In the genomic region with DNA sequence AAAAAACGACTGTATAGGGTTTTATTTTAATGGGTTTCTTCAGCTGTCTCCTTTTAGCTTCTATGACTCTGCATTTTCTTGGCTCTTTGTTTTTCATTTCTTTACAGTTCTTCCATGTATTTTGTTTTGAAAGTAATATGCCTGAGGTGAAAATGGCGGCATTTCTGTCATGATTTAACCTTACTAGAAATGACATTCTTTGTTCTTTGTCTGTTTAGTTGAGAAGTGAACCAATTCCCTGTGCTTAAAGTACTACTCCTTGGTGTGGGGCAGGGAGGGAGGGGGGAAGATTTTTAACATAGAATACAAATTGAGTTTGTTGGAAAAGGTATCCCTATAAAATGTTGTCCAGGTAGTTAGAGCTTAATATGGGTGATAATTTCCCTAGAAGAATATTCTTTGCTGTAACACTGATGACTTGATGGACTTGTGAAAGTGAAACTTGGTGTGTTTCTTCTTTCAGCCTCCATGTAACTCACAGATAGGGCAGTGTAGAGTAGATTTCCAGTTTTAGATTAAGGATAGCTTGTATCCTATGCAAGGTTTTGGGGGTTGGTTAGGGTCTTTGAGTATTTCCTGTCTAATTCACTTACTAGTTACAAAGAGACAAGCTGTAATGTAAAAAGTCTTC, we compare ENCODE assay signal across 1 cellular context.
TF ChIP-seq lines count a peak whose summit lies in the region.

No MANE protein-coding gene starts in this region.

TF ChIP-seq in IMR-90, 13 proteins besides CTCF, POLR2A, EP300 and RAD21 (continued from another document):
- TF ChIP-seq RFX5 (IDR thresholded peaks at IDR 0.05; ENCODE audit: low read depth, low read length): no peak
- TF ChIP-seq FOS (IDR thresholded peaks at IDR 0.05; ENCODE audit: low read depth, low read length): no peak
- no peak for TF ChIP-seq NFE2L2 (IDR thresholded peaks at IDR 0.05; ENCODE audit: low read depth, low read length)
